9 cellular contexts compared by ENCODE assay signal in genomic region chr17:2138768-2139167, GRCh38.
A peak's percentile ranks its signal among the peaks of the same experiment; 100 is the strongest.
DNase-seq lines count a peak whose midpoint lies in the region; ATAC-seq and TF ChIP-seq lines count a peak whose summit lies in the region.
"Had no signal": no experiment of that assay in that cellular context is flagged by ENCODE, and none has a peak within 500 bp of the region (broad histone marks: within the 10 kb centered on the region; RNA-seq: fewer than 3 reads in every experiment).

No MANE protein-coding gene starts in this region.

- 16 to 25% methylated on average over 2 of the region's 2 CpGs for whole genome bisulfite sequencing in esophagus squamous epithelium, 2 donors
- WGBS in suprapubic skin = 36% methylated on average over 2 of the region's 2 CpGs

- no peak for TF ChIP-seq EP300 in suprapubic skin (IDR thresholded peaks at IDR 0.05)

- ATAC-seq in activated CD8-positive, alpha-beta memory T cell treated with anti-CD3 and anti-CD28 coated beads, Interleukin-2, amount 10 ng/mL, durations not matched to agents 7 days and 5 days = no peak

- CTCF ChIA-PET in activated CD8-positive, alpha-beta memory T cell treated with anti-CD3 and anti-CD28 coated beads, Interleukin-2, amount 10 ng/mL, durations not matched to agents 7 days and 5 days (lab: Charles Lee) = interaction anchor here (1.1 to 2.8 kb wide), 9 partner anchors 14 to 106 kb away, joined by 3 to 8 read pairs (median 5); partner anchors contain the start of gene HIC1
- CTCF ChIA-PET in GM10248 (lab: Yijun Ruan, JAX) = interaction anchor here (0.9 to 6.2 kb wide), 10 partner anchors 9 to 115 kb away, joined by 3 to 48 read pairs (median 6); partner anchors contain the start of gene HIC1

- no peaks in the 10 kb centered on the region for H3K9me3 Mint-ChIP-seq in activated CD8-positive, alpha-beta memory T cell treated with anti-CD3 and anti-CD28 coated beads, Interleukin-2, amount 10 ng/mL, durations not matched to agents 7 days and 5 days (ENCODE audit: low read depth)

- peak overlapping the region; percentile 55 to 86 (median 74) for H3K27ac ChIP-seq in esophagus squamous epithelium
- peak overlapping the region; percentile 8 for H3K27ac ChIP-seq in suprapubic skin

- no peak overlapping the region for H3K4me3 Mint-ChIP-seq in activated CD8-positive, alpha-beta memory T cell treated with anti-CD3 and anti-CD28 coated beads, Interleukin-2, amount 10 ng/mL, durations not matched to agents 7 days and 5 days

- peaks cover 33 to 59% (median 36%) of the 10 kb centered on the region in 3 donors for H3K4me1 ChIP-seq in esophagus squamous epithelium
- peaks cover 43% of the 10 kb centered on the region for H3K4me1 ChIP-seq in suprapubic skin

- H3K9me3 ChIP-seq in esophagus squamous epithelium (no peaks in the 10 kb centered on the region), suprapubic skin (no peaks in the 10 kb centered on the region)

- no peak for DNase-seq in activated CD8-positive, alpha-beta memory T cell treated with anti-CD3 and anti-CD28 coated beads, Interleukin-2, amount 10 ng/mL, durations not matched to agents 7 days and 5 days
- DNase-seq in activated CD8-positive, alpha-beta memory T cell treated with anti-CD3 and anti-CD28 coated beads for 24 hours = no peak
- DNase-seq in NCI-H1694 (lab: John Stamatoyannopoulos, UW) = peak; percentile 17
- no peak for DNase-seq in esophagus squamous epithelium (lab: John Stamatoyannopoulos, UW)
- DNase-seq in suprapubic skin (ENCODE audit: low spot score in 2 of 2) = no peak
- no peak for DNase-seq in GM10248 (ENCODE audit: extremely low spot score)
- DNase-seq in NCI-H2227 (lab: John Stamatoyannopoulos, UW; ENCODE audit: unreplicated experiment) = no peak
- DNase-seq in OCI-M2 (lab: John Stamatoyannopoulos, UW; ENCODE audit: unreplicated experiment) = no peak

- H3K36me3 ChIP-seq in esophagus squamous epithelium (no peaks in the 10 kb centered on the region), suprapubic skin (no peaks in the 10 kb centered on the region)

- intact Hi-C loops in esophagus squamous epithelium (cut with DNase I) = no loop called here

- TF ChIP-seq CTCF in esophagus squamous epithelium (IDR thresholded peaks at IDR 0.05) (no peak), suprapubic skin (IDR thresholded peaks at IDR 0.05) (no peak), GM10248 (IDR thresholded peaks at IDR 0.05; ENCODE audit: control extremely low read depth, extremely low read depth, low read depth, missing control alignments) (no peak)

- H3K36me3 Mint-ChIP-seq in activated CD8-positive, alpha-beta memory T cell treated with anti-CD3 and anti-CD28 coated beads, Interleukin-2, amount 10 ng/mL, durations not matched to agents 7 days and 5 days = peaks cover 15% of the 10 kb centered on the region

- H3K27me3 ChIP-seq in esophagus squamous epithelium (no peaks in the 10 kb centered on the region), suprapubic skin (no peaks in the 10 kb centered on the region)

- POLR2A ChIA-PET in GM10248 (lab: Yijun Ruan, JAX) = interaction anchor here (0.6 kb wide), 3 partner anchors 18 to 417 kb away, joined by 3 read pairs; no protein-coding TSS in a partner anchor

- TF ChIP-seq POLR2A in esophagus squamous epithelium (IDR thresholded peaks at IDR 0.05) (no peak), suprapubic skin (IDR thresholded peaks at IDR 0.05) (no peak)

- H3K4me3 ChIP-seq in esophagus squamous epithelium (no peak overlapping the region), suprapubic skin (no peak overlapping the region)
- H3K4me3 ChIP-seq: lung had no signal

- H3K4me1 Mint-ChIP-seq in activated CD8-positive, alpha-beta memory T cell treated with anti-CD3 and anti-CD28 coated beads, Interleukin-2, amount 10 ng/mL, durations not matched to agents 7 days and 5 days = peaks cover 33% of the 10 kb centered on the region

- no peaks in the 10 kb centered on the region for H3K27me3 Mint-ChIP-seq in activated CD8-positive, alpha-beta memory T cell treated with anti-CD3 and anti-CD28 coated beads, Interleukin-2, amount 10 ng/mL, durations not matched to agents 7 days and 5 days

- peak overlapping the region; percentile 77 for H3K27ac Mint-ChIP-seq in activated CD8-positive, alpha-beta memory T cell treated with anti-CD3 and anti-CD28 coated beads, Interleukin-2, amount 10 ng/mL, durations not matched to agents 7 days and 5 days
